17 cellular contexts compared by ENCODE assay signal in the genomic region with DNA sequence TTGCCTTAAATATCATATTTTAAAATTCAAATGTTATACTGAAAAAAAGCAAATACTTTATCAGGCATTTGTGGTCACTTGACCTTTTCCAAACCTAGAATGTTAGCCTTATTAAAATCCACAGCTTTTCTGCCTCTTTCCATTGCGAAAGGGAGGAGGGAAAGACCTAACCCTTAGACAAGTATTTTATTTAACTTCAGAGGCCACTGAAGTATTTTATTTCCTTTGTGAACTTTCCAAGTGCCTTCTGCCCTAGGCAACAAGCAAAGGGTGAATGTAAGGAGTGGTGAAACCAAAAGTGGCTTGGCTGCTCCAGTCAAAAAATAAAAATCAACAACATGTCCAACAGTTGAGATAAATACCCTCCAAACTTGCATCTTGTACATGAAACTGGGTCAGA.
DNase-seq lines count a peak whose midpoint lies in the region; ATAC-seq, FAIRE-seq and TF ChIP-seq lines count a peak whose summit lies in the region.
"Had no signal": no experiment of that assay in that cellular context is flagged by ENCODE, and none has a peak within 500 bp of the region (broad histone marks: within the 10 kb centered on the region; RNA-seq: fewer than 3 reads in every experiment).

No MANE protein-coding gene starts in this region.

- DNase-seq in SK-MEL-5 (ENCODE audit: low read depth, low spot score) (peak; percentile 41), fibroblast of villous mesenchyme (ENCODE audit: low read depth) (peak; percentile 40), renal cortical epithelial cell (ENCODE audit: low read depth) (peak; percentile 70), substantia nigra (lab: John Stamatoyannopoulos, UW) (no peak), HTR-8/SVneo (ENCODE audit: insufficient read length, low spot score) (no peak), SKM-1 (lab: John Stamatoyannopoulos, UW; ENCODE audit: unreplicated experiment) (no peak)
- DNase-seq: CD4-positive, alpha-beta memory T cell; DMS79 treated with DMSO at 0.1 percent for 48 hours; GDM1; NCI-H1092; NCI-H1694 treated with DMSO at 0.1 percent for 48 hours; NCI-H446; NCI-H748 treated with DMSO at 0.1 percent for 48 hours; Peyer's patch had no signal

- no peak for TF ChIP-seq CTCF in fibroblast of villous mesenchyme (IDR thresholded peaks at IDR 0.05; ENCODE audit: insufficient read depth, low read depth, low read length)

- no peak overlapping the region for H3K4me3 ChIP-seq in BLaER1
- no peak overlapping the region for H3K4me3 ChIP-seq in fibroblast of villous mesenchyme (ENCODE audit: low read depth, low read length)
- H3K4me3 ChIP-seq: Peyer's patch had no signal

- H3K36me3 ChIP-seq in BLaER1 = no peaks in the 10 kb centered on the region
- H3K36me3 ChIP-seq: Peyer's patch had no signal

- peak overlapping the region; percentile 51 for H3K4me2 ChIP-seq in BLaER1

- H3K9ac ChIP-seq in BLaER1 = no peak overlapping the region

- H4K20me1 ChIP-seq in BLaER1 = no peaks in the 10 kb centered on the region

- H3K27ac ChIP-seq in BLaER1 (no peak overlapping the region), substantia nigra (ENCODE audit: low read depth, low read length, poor library complexity, severe bottlenecking) (no peak overlapping the region)
- H3K27ac ChIP-seq: Peyer's patch had no signal

- peaks cover 22% of the 10 kb centered on the region for H3K4me1 ChIP-seq in BLaER1
- H3K4me1 ChIP-seq: Peyer's patch had no signal

- no peaks in the 10 kb centered on the region for H3K27me3 ChIP-seq in BLaER1
- H3K27me3 ChIP-seq: Peyer's patch had no signal

- no peak for ATAC-seq in HG02623 (IDR thresholded peaks at IDR 0.05; ENCODE audit: unreplicated experiment)

- no peak for FAIRE-seq in HTR-8/SVneo (lab: Jason Lieb, UNC)
- FAIRE-seq: A204.1 had no signal

- in situ Hi-C loops in SK-MEL-5 (cut with HindIII; ENCODE audit: low pct_unique_long_range_greater_than_20kb, low sequenced_read_pairs) = no loop called here

- H3K9me3 ChIP-seq in BLaER1 = peaks cover 4% of the 10 kb centered on the region; the same call in 1 of the 2 replicates
- H3K9me3 ChIP-seq: Peyer's patch had no signal

Comparison
In these comparisons a context has a peak if more than half of its experiments do, and no peak if none do; other contexts are left out.
1. DNase-seq: peak in SK-MEL-5 (single experiment), fibroblast of villous mesenchyme (single experiment) and renal cortical epithelial cell (single experiment); none in substantia nigra (0 of 49), HTR-8/SVneo (single experiment) and SKM-1 (single experiment).